In genomic region chr7:66655113-66655806, GRCh38 we compare ENCODE assay signal across 1 cellular context.
A peak's percentile ranks its signal among the peaks of the same experiment; 100 is the strongest.
TF ChIP-seq lines count a peak whose summit lies in the region.

No MANE protein-coding gene starts in this region.

TF ChIP-seq in H1, 55 proteins besides CTCF, POLR2A, EP300 and RAD21:
- TF ChIP-seq SAP30 (IDR thresholded peaks at IDR 0.05; ENCODE audit: insufficient read depth, insufficient replicate concordance, low read length) = peak; percentile 5
- 0 out of 4 replicates have a peak, but pooled peaks of 1 of the 2 experiments have one; percentile 7 for TF ChIP-seq SIN3A (conservative IDR thresholded peaks at IDR 0.05 in 1 of 2, IDR thresholded peaks at IDR 0.05 in 1 of 2; ENCODE audit: low read depth in 1 of 2, low read length in 2 of 2)
